30 cellular contexts compared by ENCODE assay signal in the genomic region with DNA sequence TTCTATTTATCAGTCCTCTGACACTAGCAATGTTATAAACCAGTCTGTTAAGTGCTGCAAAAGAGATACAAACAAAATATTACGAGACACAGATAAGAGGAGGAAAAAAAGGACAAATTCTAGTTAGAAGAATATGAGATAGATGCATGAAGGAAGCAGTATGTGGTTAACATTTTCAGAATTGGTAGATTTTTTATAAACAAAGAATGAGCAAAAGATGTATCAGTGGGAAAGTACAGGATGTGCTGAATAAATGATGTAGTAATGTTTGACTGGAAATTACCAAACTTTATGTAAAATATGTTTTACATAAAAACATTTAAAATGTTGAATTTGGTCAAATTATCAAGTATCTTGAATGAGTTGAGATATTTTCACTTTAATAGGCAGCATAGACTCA.
"Had no signal": no experiment of that assay in that cellular context is flagged by ENCODE, and none has a peak within 500 bp of the region (broad histone marks: within the 10 kb centered on the region; RNA-seq: fewer than 3 reads in every experiment).

No MANE protein-coding gene starts in this region.

- H3K4me3 ChIP-seq: coronary artery, heart right ventricle, left ventricle myocardium inferior, lower lobe of right lung, ovary, psoas muscle, sigmoid colon, thyroid gland, vagina had no signal

- H3K4me3 Mint-ChIP-seq: effector memory CD8-positive, alpha-beta T cell; naive thymus-derived CD8-positive, alpha-beta T cell; nephron progenitor cell; stimulated activated naive CD8-positive, alpha-beta T cell treated with anti-CD3 and anti-CD28 coated beads, Interleukin-15, amount 100 ng/mL, for 72 hours had no signal

- H3K9me3 ChIP-seq: heart right ventricle, left ventricle myocardium inferior, lower lobe of right lung, ovary, psoas muscle, sigmoid colon, thyroid gland, vagina had no signal

- DNase-seq: dermis blood vessel endothelial cell; effector memory CD8-positive, alpha-beta T cell; foreskin melanocyte; glutamatergic neuron; heart right ventricle; hippocampal formation; islet precursor cell; kidney glomerular epithelial cell; left colon; left ventricle myocardium inferior; lower lobe of right lung; naive thymus-derived CD8-positive, alpha-beta T cell; nephron progenitor cell; nucleus accumbens; ovary; posterior cingulate gyrus; psoas muscle; right cardiac atrium; sigmoid colon; small intestine; stimulated activated CD4-positive, alpha-beta T cell treated with anti-CD3 and anti-CD28 coated beads, Interleukin-12 subunit alpha, Interleukin-12 subunit beta, amount 100 ng/mL, for 4 hours; stimulated activated CD4-positive, alpha-beta T cell treated with anti-CD3 and anti-CD28 coated beads, Interleukin-1b, Interleukin-23, amount 100 ng/mL, for 48 hours; stimulated activated CD4-positive, alpha-beta T cell treated with anti-CD3 and anti-CD28 coated beads, Interleukin-4, amount 100 ng/mL, for 1 hour; stimulated activated CD8-positive, alpha-beta memory T cell treated with anti-CD3 and anti-CD28 coated beads, Interleukin-4, amount 100 ng/mL, for 48 hours; stimulated activated naive CD4-positive, alpha-beta T cell; stimulated activated naive CD8-positive, alpha-beta T cell treated with anti-CD3 and anti-CD28 coated beads, Interleukin-15, amount 100 ng/mL, for 72 hours; thyroid gland; trophoblast cell had no signal

- H3K27me3 ChIP-seq: heart right ventricle, ovary, sigmoid colon, thyroid gland, vagina had no signal

- H3K36me3 Mint-ChIP-seq: naive thymus-derived CD8-positive, alpha-beta T cell had no signal

- H3K36me3 ChIP-seq: heart right ventricle, left ventricle myocardium inferior, lower lobe of right lung, ovary, sigmoid colon, thyroid gland, vagina had no signal

- H3K4me1 ChIP-seq: heart right ventricle, left ventricle myocardium inferior, lower lobe of right lung, psoas muscle, sigmoid colon, thyroid gland, vagina had no signal

- H3K4me1 Mint-ChIP-seq: naive thymus-derived CD8-positive, alpha-beta T cell; nephron progenitor cell; stimulated activated naive CD8-positive, alpha-beta T cell treated with anti-CD3 and anti-CD28 coated beads, Interleukin-15, amount 100 ng/mL, for 72 hours had no signal

- H3K27ac ChIP-seq: coronary artery, left ventricle myocardium inferior, lower lobe of right lung, ovary, psoas muscle, sigmoid colon, thyroid gland, vagina had no signal

- ATAC-seq: effector memory CD8-positive, alpha-beta T cell; heart right ventricle; left colon; lower lobe of right lung; naive thymus-derived CD8-positive, alpha-beta T cell; psoas muscle; right cardiac atrium; stimulated activated naive CD8-positive, alpha-beta T cell treated with anti-CD3 and anti-CD28 coated beads, Interleukin-15, amount 100 ng/mL, for 72 hours had no signal

- H3K27ac Mint-ChIP-seq: effector memory CD8-positive, alpha-beta T cell; naive thymus-derived CD8-positive, alpha-beta T cell; nephron progenitor cell; stimulated activated naive CD8-positive, alpha-beta T cell treated with anti-CD3 and anti-CD28 coated beads, Interleukin-15, amount 100 ng/mL, for 72 hours had no signal

- H3K27me3 Mint-ChIP-seq: effector memory CD8-positive, alpha-beta T cell; stimulated activated naive CD8-positive, alpha-beta T cell treated with anti-CD3 and anti-CD28 coated beads, Interleukin-15, amount 100 ng/mL, for 72 hours had no signal
